ENCODE assay signal across 2 cellular contexts in genomic region chr3:120661106-120661962, GRCh38.
A peak's percentile ranks its signal among the peaks of the same experiment; 100 is the strongest.
TF ChIP-seq lines count a peak whose summit lies in the region.

No MANE protein-coding gene starts in this region.

TF ChIP-seq in IMR-90, 13 proteins besides CTCF, POLR2A, EP300 and RAD21:
- TF ChIP-seq BHLHE40 (IDR thresholded peaks at IDR 0.05; ENCODE audit: low read depth, low read length) (no peak), USF2 (IDR thresholded peaks at IDR 0.05; ENCODE audit: low read depth, low read length) (no peak), SMC3 (IDR thresholded peaks at IDR 0.05; ENCODE audit: low read depth, low read length) (no peak), NFE2L2 (IDR thresholded peaks at IDR 0.05; ENCODE audit: low read depth, low read length) (no peak), FOS (IDR thresholded peaks at IDR 0.05; ENCODE audit: low read depth, low read length) (no peak), CHD1 (IDR thresholded peaks at IDR 0.05; ENCODE audit: low read depth, low read length) (no peak), RCOR1 (IDR thresholded peaks at IDR 0.05; ENCODE audit: insufficient replicate concordance, low read length) (no peak), MAZ (IDR thresholded peaks at IDR 0.05; ENCODE audit: borderline replicate concordance, low read depth, low read length) (no peak), MXI1 (IDR thresholded peaks at IDR 0.05; ENCODE audit: borderline replicate concordance, low read depth, low read length) (no peak), MAFK (IDR thresholded peaks at IDR 0.05; ENCODE audit: low read depth, low read length) (no peak), RFX5 (IDR thresholded peaks at IDR 0.05; ENCODE audit: low read depth, low read length) (no peak), CEBPB (IDR thresholded peaks at IDR 0.05; ENCODE audit: low read depth, low read length) (no peak)
- TF ChIP-seq, protein P1, sequence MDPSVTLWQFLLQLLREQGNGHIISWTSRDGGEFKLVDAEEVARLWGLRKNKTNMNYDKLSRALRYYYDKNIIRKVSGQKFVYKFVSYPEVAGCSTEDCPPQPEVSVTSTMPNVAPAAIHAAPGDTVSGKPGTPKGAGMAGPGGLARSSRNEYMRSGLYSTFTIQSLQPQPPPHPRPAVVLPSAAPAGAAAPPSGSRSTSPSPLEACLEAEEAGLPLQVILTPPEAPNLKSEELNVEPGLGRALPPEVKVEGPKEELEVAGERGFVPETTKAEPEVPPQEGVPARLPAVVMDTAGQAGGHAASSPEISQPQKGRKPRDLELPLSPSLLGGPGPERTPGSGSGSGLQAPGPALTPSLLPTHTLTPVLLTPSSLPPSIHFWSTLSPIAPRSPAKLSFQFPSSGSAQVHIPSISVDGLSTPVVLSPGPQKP (IDR thresholded peaks at IDR 0.05; ENCODE audit: borderline replicate concordance, low read depth, low read length), result no peak

TF ChIP-seq in HepG2, 621 proteins besides CTCF, POLR2A, EP300 and RAD21:
- no peak for TF ChIP-seq ATF7 (IDR thresholded peaks at IDR 0.05)
- no peak for TF ChIP-seq ATF7 (CRISPR knock-in tag; IDR thresholded peaks at IDR 0.05)
- no peak for TF ChIP-seq KLF13 (CRISPR knock-in tag; IDR thresholded peaks at IDR 0.05)
- TF ChIP-seq ARID5B (CRISPR knock-in tag; IDR thresholded peaks at IDR 0.05), result 0 out of 2 replicates have a peak, but pooled peaks have one; percentile 17
- no peak for TF ChIP-seq HMGXB3 (CRISPR knock-in tag; IDR thresholded peaks at IDR 0.05; ENCODE audit: borderline replicate concordance)
- TF ChIP-seq HNRNPUL1 (IDR thresholded peaks at IDR 0.05; ENCODE audit: low read depth, low read length), result no peak
- TF ChIP-seq, protein P2, sequence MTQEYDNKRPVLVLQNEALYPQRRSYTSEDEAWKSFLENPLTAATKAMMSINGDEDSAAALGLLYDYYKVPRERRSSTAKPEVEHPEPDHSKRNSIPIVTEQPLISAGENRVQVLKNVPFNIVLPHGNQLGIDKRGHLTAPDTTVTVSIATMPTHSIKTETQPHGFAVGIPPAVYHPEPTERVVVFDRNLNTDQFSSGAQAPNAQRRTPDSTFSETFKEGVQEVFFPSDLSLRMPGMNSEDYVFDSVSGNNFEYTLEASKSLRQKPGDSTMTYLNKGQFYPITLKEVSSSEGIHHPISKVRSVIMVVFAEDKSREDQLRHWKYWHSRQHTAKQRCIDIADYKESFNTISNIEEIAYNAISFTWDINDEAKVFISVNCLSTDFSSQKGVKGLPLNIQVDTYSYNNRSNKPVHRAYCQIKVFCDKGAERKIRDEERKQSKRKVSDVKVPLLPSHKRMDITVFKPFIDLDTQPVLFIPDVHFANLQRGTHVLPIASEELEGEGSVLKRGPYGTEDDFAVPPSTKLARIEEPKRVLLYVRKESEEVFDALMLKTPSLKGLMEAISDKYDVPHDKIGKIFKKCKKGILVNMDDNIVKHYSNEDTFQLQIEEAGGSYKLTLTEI (CRISPR knock-in tag; conservative IDR thresholded peaks at IDR 0.05), result no peak
- TF ChIP-seq ZKSCAN8 (CRISPR knock-in tag; IDR thresholded peaks at IDR 0.05; ENCODE audit: borderline replicate concordance), result no peak
- no peak for TF ChIP-seq KLF12 (CRISPR knock-in tag; IDR thresholded peaks at IDR 0.05; ENCODE audit: borderline replicate concordance)
- TF ChIP-seq ZNF597 (CRISPR knock-in tag; IDR thresholded peaks at IDR 0.05), result no peak
- TF ChIP-seq ELF3 (CRISPR knock-in tag; IDR thresholded peaks at IDR 0.05), result 0 out of 2 replicates have a peak, but pooled peaks have one; percentile 41
- TF ChIP-seq, protein P3, sequence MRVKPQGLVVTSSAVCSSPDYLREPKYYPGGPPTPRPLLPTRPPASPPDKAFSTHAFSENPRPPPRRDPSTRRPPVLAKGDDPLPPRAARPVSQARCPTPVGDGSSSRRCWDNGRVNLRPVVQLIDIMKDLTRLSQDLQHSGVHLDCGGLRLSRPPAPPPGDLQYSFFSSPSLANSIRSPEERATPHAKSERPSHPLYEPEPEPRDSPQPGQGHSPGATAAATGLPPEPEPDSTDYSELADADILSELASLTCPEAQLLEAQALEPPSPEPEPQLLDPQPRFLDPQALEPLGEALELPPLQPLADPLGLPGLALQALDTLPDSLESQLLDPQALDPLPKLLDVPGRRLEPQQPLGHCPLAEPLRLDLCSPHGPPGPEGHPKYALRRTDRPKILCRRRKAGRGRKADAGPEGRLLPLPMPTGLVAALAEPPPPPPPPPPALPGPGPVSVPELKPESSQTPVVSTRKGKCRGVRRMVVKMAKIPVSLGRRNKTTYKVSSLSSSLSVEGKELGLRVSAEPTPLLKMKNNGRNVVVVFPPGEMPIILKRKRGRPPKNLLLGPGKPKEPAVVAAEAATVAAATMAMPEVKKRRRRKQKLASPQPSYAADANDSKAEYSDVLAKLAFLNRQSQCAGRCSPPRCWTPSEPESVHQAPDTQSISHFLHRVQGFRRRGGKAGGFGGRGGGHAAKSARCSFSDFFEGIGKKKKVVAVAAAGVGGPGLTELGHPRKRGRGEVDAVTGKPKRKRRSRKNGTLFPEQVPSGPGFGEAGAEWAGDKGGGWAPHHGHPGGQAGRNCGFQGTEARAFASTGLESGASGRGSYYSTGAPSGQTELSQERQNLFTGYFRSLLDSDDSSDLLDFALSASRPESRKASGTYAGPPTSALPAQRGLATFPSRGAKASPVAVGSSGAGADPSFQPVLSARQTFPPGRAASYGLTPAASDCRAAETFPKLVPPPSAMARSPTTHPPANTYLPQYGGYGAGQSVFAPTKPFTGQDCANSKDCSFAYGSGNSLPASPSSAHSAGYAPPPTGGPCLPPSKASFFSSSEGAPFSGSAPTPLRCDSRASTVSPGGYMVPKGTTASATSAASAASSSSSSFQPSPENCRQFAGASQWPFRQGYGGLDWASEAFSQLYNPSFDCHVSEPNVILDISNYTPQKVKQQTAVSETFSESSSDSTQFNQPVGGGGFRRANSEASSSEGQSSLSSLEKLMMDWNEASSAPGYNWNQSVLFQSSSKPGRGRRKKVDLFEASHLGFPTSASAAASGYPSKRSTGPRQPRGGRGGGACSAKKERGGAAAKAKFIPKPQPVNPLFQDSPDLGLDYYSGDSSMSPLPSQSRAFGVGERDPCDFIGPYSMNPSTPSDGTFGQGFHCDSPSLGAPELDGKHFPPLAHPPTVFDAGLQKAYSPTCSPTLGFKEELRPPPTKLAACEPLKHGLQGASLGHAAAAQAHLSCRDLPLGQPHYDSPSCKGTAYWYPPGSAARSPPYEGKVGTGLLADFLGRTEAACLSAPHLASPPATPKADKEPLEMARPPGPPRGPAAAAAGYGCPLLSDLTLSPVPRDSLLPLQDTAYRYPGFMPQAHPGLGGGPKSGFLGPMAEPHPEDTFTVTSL (CRISPR knock-in tag; IDR thresholded peaks at IDR 0.05; ENCODE audit: borderline replicate concordance), result no peak
